ENCODE assay signal across 8 cellular contexts in genomic region chr4:83509156-83509585, GRCh38. TPM values are rescaled to one million over a fixed set of nuclear protein-coding genes. Genes with fewer than 3 reads are reported as not detected.
DNase-seq lines count a peak whose midpoint lies in the region; ATAC-seq, FAIRE-seq and TF ChIP-seq lines count a peak whose summit lies in the region.
"Not testable (repeated sequence)": the region's sequence is repeated elsewhere in the genome, so short reads cannot be mapped to it uniquely, and the experiment has no call there.

No MANE protein-coding gene starts in this region.

- H3K27me3 Mint-ChIP-seq in WTC11 (ENCODE audit: low read depth); neural progenitor cell (ENCODE audit: insufficient read depth, low read depth); stimulated activated naive B cell treated with anti-CD40 and anti-IgM and Interleukin-4, amounts not matched to agents 10 μg/mL and 1 μg/mL and 100 μg/mL, for 72 hours: not testable (repeated sequence)

- not testable (repeated sequence) for H3K9me3 Mint-ChIP-seq in WTC11; neural progenitor cell; stimulated activated naive B cell treated with anti-CD40 and anti-IgM and Interleukin-4, amounts not matched to agents 10 μg/mL and 1 μg/mL and 100 μg/mL, for 72 hours

- not testable (repeated sequence) for H3K27ac ChIP-seq in ascending aorta, neural progenitor cell

- TF ChIP-seq CTCF in D721Med (IDR thresholded peaks at IDR 0.05; ENCODE audit: insufficient read depth, missing control alignments) (peak; percentile 48), WTC11 (IDR thresholded peaks at IDR 0.05) (peak; percentile 78), ascending aorta (IDR thresholded peaks at IDR 0.05) (peak; percentile 51 to 60 (median 52)), neural progenitor cell (IDR thresholded peaks at IDR 0.05) (peak; percentile 70)

- H3K9me3 ChIP-seq in ascending aorta; neural progenitor cell (ENCODE audit: low read depth): not testable (repeated sequence)

- not testable (repeated sequence) for H3K4me3 Mint-ChIP-seq in WTC11; neural progenitor cell; stimulated activated naive B cell treated with anti-CD40 and anti-IgM and Interleukin-4, amounts not matched to agents 10 μg/mL and 1 μg/mL and 100 μg/mL, for 72 hours

- H2AFZ ChIP-seq in neural progenitor cell (replicated peaks), result peak overlapping the region; percentile 76

- H3K27me3 ChIP-seq in ascending aorta, neural progenitor cell: not testable (repeated sequence)

- not testable (repeated sequence) for H3K4me1 ChIP-seq in ascending aorta, neural progenitor cell

- ATAC-seq in HG02610 (IDR thresholded peaks at IDR 0.05; ENCODE audit: unreplicated experiment) (peak; percentile 35), WTC11 (peak; percentile 60)
- ATAC-seq in stimulated activated naive B cell treated with anti-CD40 and anti-IgM and Interleukin-4, amounts not matched to agents 10 μg/mL and 1 μg/mL and 100 μg/mL, for 72 hours (replicated peaks), result peak; percentile 60 to 67

- H3K4me2 ChIP-seq in neural progenitor cell, result not testable (repeated sequence)

- H3F3A ChIP-seq in neural progenitor cell (ENCODE audit: low read depth), result not testable (repeated sequence)

- CTCF ChIA-PET in WTC11 (lab: Charles Lee), result interaction anchor here (0.6 to 2.2 kb wide), 9 partner anchors 11 to 152 kb away, joined by 3 to 10 read pairs (median 6); no protein-coding TSS in a partner anchor

- H4K20me1 ChIP-seq in neural progenitor cell (ENCODE audit: low read depth), result not testable (repeated sequence)

- H3K27ac Mint-ChIP-seq in WTC11, neural progenitor cell: not testable (repeated sequence)
- peak overlapping the region; percentile 3 for H3K27ac Mint-ChIP-seq in stimulated activated naive B cell treated with anti-CD40 and anti-IgM and Interleukin-4, amounts not matched to agents 10 μg/mL and 1 μg/mL and 100 μg/mL, for 72 hours

- POLR2A ChIA-PET in WTC11 (lab: Charles Lee), result not testable (repeated sequence)

- not testable (repeated sequence) for DNase-seq in D721Med (ENCODE audit: insufficient read length, low spot score)
- DNase-seq in NCI-H446 treated with DMSO at 0.1 percent for 48 hours (lab: John Stamatoyannopoulos, UW), result peak; percentile 14
- peak; percentile 65 for DNase-seq in WTC11 (ENCODE audit: low spot score)
- peak in 1 of 2 donors; percentile 74 for DNase-seq in ascending aorta (ENCODE audit: low spot score in 2 of 2)
- DNase-seq in glomerular endothelial cell (ENCODE audit: extremely low read depth, low read depth, low spot score), result peak; percentile 27
- peak; percentile 36 for DNase-seq in neural progenitor cell (ENCODE audit: low spot score)
- peak; percentile 44 for DNase-seq in stimulated activated naive B cell treated with anti-CD40 and anti-IgM and Interleukin-4, amounts not matched to agents 10 μg/mL and 1 μg/mL and 100 μg/mL, for 72 hours

- not testable (repeated sequence) for H3K36me3 ChIP-seq in ascending aorta, neural progenitor cell

- not testable (repeated sequence) for H3K36me3 Mint-ChIP-seq in WTC11; neural progenitor cell; stimulated activated naive B cell treated with anti-CD40 and anti-IgM and Interleukin-4, amounts not matched to agents 10 μg/mL and 1 μg/mL and 100 μg/mL, for 72 hours

- not testable (repeated sequence) for H3K4me3 ChIP-seq in ascending aorta, neural progenitor cell

- not testable (repeated sequence) for FAIRE-seq in D721Med (lab: Jason Lieb, UNC)

- H3K79me2 ChIP-seq in neural progenitor cell (ENCODE audit: low read depth), result not testable (repeated sequence)

- H3K9ac ChIP-seq in neural progenitor cell, result not testable (repeated sequence)

- not testable (repeated sequence) for H3K4me1 Mint-ChIP-seq in WTC11, neural progenitor cell
- H3K4me1 Mint-ChIP-seq in stimulated activated naive B cell treated with anti-CD40 and anti-IgM and Interleukin-4, amounts not matched to agents 10 μg/mL and 1 μg/mL and 100 μg/mL, for 72 hours, result peaks cover 8 to 13% of the 10 kb centered on the region in 2 donors

- intact Hi-C loops in ascending aorta (cut with DNase I), result loop anchor here (1.0 kb wide), 1 partner anchor 131 kb away; no protein-coding TSS in a partner anchor

TF ChIP-seq in WTC11, 78 proteins besides CTCF, POLR2A, EP300 and RAD21:
- TF ChIP-seq MAX (CRISPR knock-in tag; IDR thresholded peaks at IDR 0.05) (peak; percentile 23; the same call in 1 of the 2 replicates), EMX1 (CRISPR knock-in tag; IDR thresholded peaks at IDR 0.05) (peak; percentile 86), PRRX2 (CRISPR knock-in tag; IDR thresholded peaks at IDR 0.05) (0 out of 2 replicates have a peak, but pooled peaks have one; percentile 78)
TF ChIP-seq in WTC11: peak in this region for 3; not testable (repeated sequence) for 75.

RNA-seq across cellular contexts. Expression of gene ABRAXAS1, which starts 24.3 kb away (rescaled TPM):
- total RNA-seq in WTC11 (2021) (26.3 to 36.6 TPM (median 35.5 TPM) in 3 replicates), ascending aorta (13.7 TPM), glomerular endothelial cell (10.4 and 19.7 TPM in 2 replicates), neural progenitor cell (ENCODE audit: low replicate concordance) (35.8 and 64.2 TPM in 2 replicates)

RNA-seq across cellular contexts. Expression of gene GPAT3, which starts 26.7 kb away (rescaled TPM):
- 1.3 to 1.6 TPM (median 1.6 TPM) in 3 replicates for total RNA-seq in WTC11 (2021)
- total RNA-seq in ascending aorta, result 1.5 TPM
- total RNA-seq in glomerular endothelial cell, result 1.4 and 4.0 TPM in 2 replicates
- 0.99 TPM in 1 of 2 replicates, not detected in the other for total RNA-seq in neural progenitor cell (ENCODE audit: low replicate concordance)

RNA-seq across cellular contexts. Expression of gene MRPS18C, which starts 53.3 kb away (rescaled TPM):
- total RNA-seq in WTC11 (2021) (60.0 to 60.6 TPM (median 60.3 TPM) in 3 replicates), ascending aorta (13.0 TPM), glomerular endothelial cell (14.5 and 18.6 TPM in 2 replicates), neural progenitor cell (ENCODE audit: low replicate concordance) (25.0 and 25.6 TPM in 2 replicates)

RNA-seq across cellular contexts. Expression of gene HELQ, which starts 53.5 kb away (rescaled TPM):
- total RNA-seq in WTC11 (2021), result 10.1 to 12.9 TPM (median 12.4 TPM) in 3 replicates
- 1.1 TPM for total RNA-seq in ascending aorta
- 7.0 and 7.4 TPM in 2 replicates for total RNA-seq in glomerular endothelial cell
- 10.8 and 15.3 TPM in 2 replicates for total RNA-seq in neural progenitor cell (ENCODE audit: low replicate concordance)
